15 cellular contexts compared by ENCODE assay signal in the genomic region with DNA sequence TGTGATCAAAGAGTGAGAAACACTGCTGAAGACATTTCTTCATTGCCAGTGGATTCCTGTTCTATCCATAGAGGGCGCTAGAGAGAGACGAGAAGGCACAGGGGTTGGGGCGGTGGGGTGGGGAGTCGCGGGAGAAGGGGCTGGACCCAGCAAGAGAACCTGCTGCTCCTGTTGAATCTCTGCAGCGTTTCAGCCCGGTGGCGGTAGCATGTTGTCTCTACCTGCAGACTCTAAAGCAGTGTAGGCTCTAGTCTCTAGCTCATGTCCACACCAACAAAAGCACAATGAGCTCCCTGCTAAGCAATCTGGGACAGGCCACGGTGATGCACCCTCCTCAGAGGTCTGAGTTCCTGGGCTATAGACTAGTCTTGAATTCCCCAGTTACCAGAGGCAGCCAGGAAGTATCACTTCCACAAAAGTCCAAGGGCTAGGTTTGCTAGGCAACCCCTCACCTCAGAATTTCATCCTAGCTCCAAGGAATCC.
DNase-seq lines count a peak whose midpoint lies in the region; ATAC-seq and TF ChIP-seq lines count a peak whose summit lies in the region.
"Had no signal": no experiment of that assay in that cellular context is flagged by ENCODE, and none has a peak within 500 bp of the region (broad histone marks: within the 10 kb centered on the region; RNA-seq: fewer than 3 reads in every experiment).

No MANE protein-coding gene starts in this region.

- no peaks in the 10 kb centered on the region for H3K27me3 Mint-ChIP-seq in stimulated activated memory B cell treated with anti-CD40 and anti-IgM and Interleukin-4, amounts not matched to agents 10 μg/mL and 1 μg/mL and 100 μg/mL, for 72 hours
- H3K27me3 Mint-ChIP-seq: T-helper 17 cell had no signal

- no peaks in the 10 kb centered on the region for H3K36me3 Mint-ChIP-seq in stimulated activated memory B cell treated with anti-CD40 and anti-IgM and Interleukin-4, amounts not matched to agents 10 μg/mL and 1 μg/mL and 100 μg/mL, for 72 hours

- no peak overlapping the region for H3K27ac Mint-ChIP-seq in stimulated activated memory B cell treated with anti-CD40 and anti-IgM and Interleukin-4, amounts not matched to agents 10 μg/mL and 1 μg/mL and 100 μg/mL, for 72 hours
- H3K27ac Mint-ChIP-seq: T-helper 17 cell had no signal

- no peaks in the 10 kb centered on the region for H3K27me3 ChIP-seq in H7 (ENCODE audit: control insufficient read depth, insufficient read depth, low read length)
- H3K27me3 ChIP-seq: BLaER1 treated with 17β-estradiol and CSF1 and Interleukin-3, amounts not matched to agents 10 nM and 100 nM; esophagus squamous epithelium; transverse colon had no signal

- in situ Hi-C loops in SK-MEL-5 (cut with HindIII; ENCODE audit: low pct_unique_long_range_greater_than_20kb, low sequenced_read_pairs) = no loop called here

- DNase-seq in H7 = peak; percentile 82
- peak; percentile 72 for DNase-seq in SK-MEL-5 (ENCODE audit: low read depth, low spot score)
- peak; percentile 33 for DNase-seq in iPS DF 19.7 (ENCODE audit: low read depth, low spot score)
- DNase-seq in NCI-H2029 treated with DMSO at 0.1 percent for 48 hours (lab: John Stamatoyannopoulos, UW) = no peak
- DNase-seq in GDM1 (lab: John Stamatoyannopoulos, UW) = no peak
- DNase-seq: amygdala, esophagus squamous epithelium, KG1, mesenchymal stem cell, T-helper 17 cell, transverse colon had no signal

- TF ChIP-seq CTCF in 22Rv1 (IDR thresholded peaks at IDR 0.05) = peak; percentile 71

- H3K27ac ChIP-seq in 22Rv1 = no peak overlapping the region
- H3K27ac ChIP-seq: BLaER1 treated with 17β-estradiol and CSF1 and Interleukin-3, amounts not matched to agents 10 nM and 100 nM; esophagus squamous epithelium; transverse colon had no signal

- peaks cover 5% of the 10 kb centered on the region for H3K4me1 Mint-ChIP-seq in stimulated activated memory B cell treated with anti-CD40 and anti-IgM and Interleukin-4, amounts not matched to agents 10 μg/mL and 1 μg/mL and 100 μg/mL, for 72 hours

- no peaks in the 10 kb centered on the region for H3K36me3 ChIP-seq in H7 (replicated peaks; ENCODE audit: control insufficient read depth, insufficient read depth, low read length)
- H3K36me3 ChIP-seq: BLaER1 treated with 17β-estradiol and CSF1 and Interleukin-3, amounts not matched to agents 10 nM and 100 nM; esophagus squamous epithelium; transverse colon had no signal

- no peak overlapping the region for H3K4me3 Mint-ChIP-seq in stimulated activated memory B cell treated with anti-CD40 and anti-IgM and Interleukin-4, amounts not matched to agents 10 μg/mL and 1 μg/mL and 100 μg/mL, for 72 hours
- H3K4me3 Mint-ChIP-seq: T-helper 17 cell had no signal

- no peak for ATAC-seq in stimulated activated memory B cell treated with anti-CD40 and anti-IgM and Interleukin-4, amounts not matched to agents 10 μg/mL and 1 μg/mL and 100 μg/mL, for 72 hours
- ATAC-seq in GM21723 (IDR thresholded peaks at IDR 0.05; ENCODE audit: unreplicated experiment) = no peak
- ATAC-seq: T-helper 17 cell had no signal

- H3K9me3 Mint-ChIP-seq in stimulated activated memory B cell treated with anti-CD40 and anti-IgM and Interleukin-4, amounts not matched to agents 10 μg/mL and 1 μg/mL and 100 μg/mL, for 72 hours = no peaks in the 10 kb centered on the region

- peak overlapping the region; percentile 24 for H3K4me3 ChIP-seq in H7 (ENCODE audit: insufficient read depth, low read depth, low read length)
- H3K4me3 ChIP-seq: BLaER1 treated with 17β-estradiol and CSF1 and Interleukin-3, amounts not matched to agents 10 nM and 100 nM; esophagus squamous epithelium; transverse colon had no signal

Comparison
In these comparisons a context has a peak if more than half of its experiments do, and no peak if none do; other contexts are left out.
1. DNase-seq: peak in H7 (single experiment), SK-MEL-5 (single experiment) and iPS DF 19.7 (single experiment); none in NCI-H2029 treated with DMSO at 0.1 percent for 48 hours (single experiment) and GDM1 (single experiment).